ENCODE assay signal across 17 cellular contexts in genomic region chr2:233122541-233122940, GRCh38.
A peak's percentile ranks its signal among the peaks of the same experiment; 100 is the strongest.
DNase-seq lines count a peak whose midpoint lies in the region; ATAC-seq and TF ChIP-seq lines count a peak whose summit lies in the region.
"Had no signal": no experiment of that assay in that cellular context is flagged by ENCODE, and none has a peak within 500 bp of the region (broad histone marks: within the 10 kb centered on the region; RNA-seq: fewer than 3 reads in every experiment).

No MANE protein-coding gene starts in this region.

- CTCF ChIA-PET in activated B cell treated with CpG ODN at 0.5 μM for 24 hours (lab: Charles Lee) = interaction anchor here (1.3 kb wide), 1 partner anchor 22 kb away, joined by 3 read pairs; no protein-coding TSS in a partner anchor

- peak overlapping the region; percentile 55 for H3K27ac Mint-ChIP-seq in activated naive CD4-positive, alpha-beta T cell treated with anti-CD3 and anti-CD28 coated beads, Interleukin-2, amount 50 U/mL, for 24 hours
- H3K27ac Mint-ChIP-seq in activated B cell treated with CpG ODN at 0.5 μM for 24 hours (peak overlapping the region; percentile 72), natural killer cell (peak overlapping the region; percentile 63 to 71)
- H3K27ac Mint-ChIP-seq: GM23338 had no signal

- POLR2A ChIA-PET in activated B cell treated with CpG ODN at 0.5 μM for 24 hours (lab: Charles Lee) = interaction anchor here (1.2 to 4.3 kb wide), 4 partner anchors 12 to 61 kb away, joined by 3 to 87 read pairs (median 8); partner anchors contain the start of gene INPP5D

- peaks cover 0 to 8% (median 3%) of the 10 kb centered on the region in 4 donors for H3K4me1 ChIP-seq in Peyer's patch
- H3K4me1 ChIP-seq: BE2C had no signal

- no peak for DNase-seq in activated naive CD4-positive, alpha-beta T cell treated with Interleukin-2 at 50 U/mL for 16 hours
- DNase-seq in activated B cell treated with CpG ODN at 0.5 μM for 24 hours = no peak
- no peak for DNase-seq in natural killer cell
- no peak for DNase-seq in NCI-H2029 (lab: John Stamatoyannopoulos, UW)
- no peak for DNase-seq in Peyer's patch
- no peak for DNase-seq in MG63
- DNase-seq: BE2C; Calu3; CD4-positive, CD25-positive, alpha-beta regulatory T cell; GF-D8; HCEC 1CT; NCI-H1105 treated with DMSO at 0.1 percent for 48 hours; NCI-H1694; SHP77 had no signal

- TF ChIP-seq CTCF in activated B cell treated with CpG ODN at 0.5 μM for 24 hours (IDR thresholded peaks at IDR 0.05) (no peak), natural killer cell (IDR thresholded peaks at IDR 0.05) (no peak), Peyer's patch (IDR thresholded peaks at IDR 0.05) (no peak)

- H3K27me3 ChIP-seq in Peyer's patch (no peaks in the 10 kb centered on the region), MG63 (no peaks in the 10 kb centered on the region)
- H3K27me3 ChIP-seq: BE2C had no signal

- H3K27me3 Mint-ChIP-seq in activated naive CD4-positive, alpha-beta T cell treated with anti-CD3 and anti-CD28 coated beads, Interleukin-2, amount 50 U/mL, for 24 hours = no peaks in the 10 kb centered on the region
- H3K27me3 Mint-ChIP-seq in activated B cell treated with CpG ODN at 0.5 μM for 24 hours (no peaks in the 10 kb centered on the region), natural killer cell (ENCODE audit: low read depth in 2 of 2) (no peaks in the 10 kb centered on the region)
- H3K27me3 Mint-ChIP-seq: CD4-positive, CD25-positive, alpha-beta regulatory T cell had no signal

- H3K36me3 Mint-ChIP-seq in activated naive CD4-positive, alpha-beta T cell treated with anti-CD3 and anti-CD28 coated beads, Interleukin-2, amount 50 U/mL, for 24 hours = peaks cover 24% of the 10 kb centered on the region
- peaks cover 85% of the 10 kb centered on the region for H3K36me3 Mint-ChIP-seq in activated B cell treated with CpG ODN at 0.5 μM for 24 hours (ENCODE audit: low read depth)
- H3K36me3 Mint-ChIP-seq in natural killer cell = peaks cover 28% of the 10 kb centered on the region

- H3K27ac ChIP-seq in Peyer's patch = peak overlapping the region in 1 of 4 donors; percentile 26

- TF ChIP-seq POLR2A in Peyer's patch (IDR thresholded peaks at IDR 0.05) = no peak

- H3K4me3 ChIP-seq in Peyer's patch (no peak overlapping the region), MG63 (no peak overlapping the region)
- H3K4me3 ChIP-seq: GM23338, K562 had no signal

- H3K9me3 Mint-ChIP-seq in activated naive CD4-positive, alpha-beta T cell treated with anti-CD3 and anti-CD28 coated beads, Interleukin-2, amount 50 U/mL, for 24 hours = no peaks in the 10 kb centered on the region
- H3K9me3 Mint-ChIP-seq in activated B cell treated with CpG ODN at 0.5 μM for 24 hours = no peaks in the 10 kb centered on the region
- no peaks in the 10 kb centered on the region for H3K9me3 Mint-ChIP-seq in natural killer cell
- H3K9me3 Mint-ChIP-seq: GM23338 had no signal

- no peak for ATAC-seq in activated B cell treated with CpG ODN at 0.5 μM for 24 hours (ENCODE audit: low read depth)
- ATAC-seq in natural killer cell = no peak
- ATAC-seq: GM23338, K562 had no signal

- no peaks in the 10 kb centered on the region for H3K9me3 ChIP-seq in Peyer's patch
- H3K9me3 ChIP-seq in MG63 = no peaks in the 10 kb centered on the region
- H3K9me3 ChIP-seq: BE2C had no signal

- H3K36me3 ChIP-seq in Peyer's patch (peaks cover 0 to 5% (median 4%) of the 10 kb centered on the region in 3 donors), MG63 (no peaks in the 10 kb centered on the region)
- H3K36me3 ChIP-seq: BE2C had no signal

- H3K4me1 Mint-ChIP-seq in activated naive CD4-positive, alpha-beta T cell treated with anti-CD3 and anti-CD28 coated beads, Interleukin-2, amount 50 U/mL, for 24 hours = peaks cover 27% of the 10 kb centered on the region
- H3K4me1 Mint-ChIP-seq in activated B cell treated with CpG ODN at 0.5 μM for 24 hours (peaks cover 70% of the 10 kb centered on the region), natural killer cell (peaks cover 37 to 39% of the 10 kb centered on the region in 2 donors)

- intact Hi-C loops in activated B cell treated with CpG ODN at 0.5 μM for 24 hours (cut with micrococcal nuclease) (loop anchor here (5.0 kb wide), 1 partner anchor 130 kb away; the partner anchor contains the start of gene ATG16L1), natural killer cell (cut with micrococcal nuclease) (no loop called here)

- H3K4me3 Mint-ChIP-seq in activated naive CD4-positive, alpha-beta T cell treated with anti-CD3 and anti-CD28 coated beads, Interleukin-2, amount 50 U/mL, for 24 hours = no peak overlapping the region
- H3K4me3 Mint-ChIP-seq in activated B cell treated with CpG ODN at 0.5 μM for 24 hours (no peak overlapping the region), natural killer cell (no peak overlapping the region)
- H3K4me3 Mint-ChIP-seq: CD4-positive, CD25-positive, alpha-beta regulatory T cell; GM23338 had no signal
